Comparison of ENCODE assay signal across 25 cellular contexts in genomic region chr2:181576431-181576830, GRCh38.
DNase-seq lines count a peak whose midpoint lies in the region; ATAC-seq, FAIRE-seq and TF ChIP-seq lines count a peak whose summit lies in the region.
"Had no signal": no experiment of that assay in that cellular context is flagged by ENCODE, and none has a peak within 500 bp of the region (broad histone marks: within the 10 kb centered on the region; RNA-seq: fewer than 3 reads in every experiment).

No MANE protein-coding gene starts in this region.

- DNase-seq in HepG2 (ENCODE audit: low spot score): no peak
- DNase-seq in right lobe of liver: no peak
- DNase-seq in Karpas-422: no peak
- peak; percentile 14 for DNase-seq in mucosa of gallbladder (ENCODE audit: low spot score)
- DNase-seq in urothelium cell line (ENCODE audit: low spot score): no peak
- DNase-seq in H9: no peak
- DNase-seq in activated CD8-positive, alpha-beta memory T cell treated with anti-CD3 and anti-CD28 coated beads for 24 hours: no peak
- DNase-seq in GM12891 (ENCODE audit: insufficient read length, low spot score): no peak
- DNase-seq: AML-193; Calu3; CD4-positive, alpha-beta T cell; CD8-positive, alpha-beta T cell; DMS 273 treated with DMSO at 0.1 percent for 48 hours; DMS153; DMS53; DMS79; DND-41; EL had no signal

- H4K20me1 ChIP-seq in HepG2 (ENCODE audit: insufficient read depth, low read length): no peaks in the 10 kb centered on the region
- no peaks in the 10 kb centered on the region for H4K20me1 ChIP-seq in Karpas-422 (ENCODE audit: insufficient read depth, low read depth, low read length)
- H4K20me1 ChIP-seq in H9 (ENCODE audit: control insufficient read depth, insufficient read depth, insufficient read length): no peaks in the 10 kb centered on the region
- H4K20me1 ChIP-seq: BLaER1 treated with 17β-estradiol and CSF1 and Interleukin-3, amounts not matched to agents 10 nM and 100 nM had no signal

- H3K23ac ChIP-seq in H9 (ENCODE audit: insufficient read length, low read depth, low read length): no peak overlapping the region

- H3K9me3 ChIP-seq in HepG2 (ENCODE audit: low read length) (no peaks in the 10 kb centered on the region), right lobe of liver (no peaks in the 10 kb centered on the region), Karpas-422 (ENCODE audit: low read length) (no peaks in the 10 kb centered on the region), H9 (ENCODE audit: control insufficient read depth, low read depth, low read length) (no peaks in the 10 kb centered on the region)
- H3K9me3 ChIP-seq: A549; BLaER1 treated with 17β-estradiol and CSF1 and Interleukin-3, amounts not matched to agents 10 nM and 100 nM; Caco-2 had no signal

- TF ChIP-seq EP300 in HepG2 (IDR thresholded peaks at IDR 0.05; ENCODE audit: low read depth in 2 of 2, low read length in 2 of 2): no peak
- TF ChIP-seq EP300 in HepG2 (CRISPR knock-in tag; IDR thresholded peaks at IDR 0.05; ENCODE audit: borderline replicate concordance): no peak

- no peak for TF ChIP-seq CTCF in HepG2 (CRISPR knock-in tag; IDR thresholded peaks at IDR 0.05)
- TF ChIP-seq CTCF in right lobe of liver (IDR thresholded peaks at IDR 0.05): no peak
- TF ChIP-seq CTCF in H9 (conservative IDR thresholded peaks at IDR 0.05): no peak

- H3K27me3 ChIP-seq in HepG2 (ENCODE audit: control insufficient read depth in 1 of 2, insufficient read depth in 2 of 2, low read length in 2 of 2) (no peaks in the 10 kb centered on the region), right lobe of liver (no peaks in the 10 kb centered on the region), Karpas-422 (ENCODE audit: low read length) (no peaks in the 10 kb centered on the region), H9 (ENCODE audit: insufficient read depth, low read length) (no peaks in the 10 kb centered on the region)
- H3K27me3 ChIP-seq: BLaER1 treated with 17β-estradiol and CSF1 and Interleukin-3, amounts not matched to agents 10 nM and 100 nM had no signal

- no peak overlapping the region for H4K91ac ChIP-seq in H9 (ENCODE audit: insufficient read length, low read depth, low read length)

- H2BK5ac ChIP-seq in H9 (ENCODE audit: insufficient read length, low read length): no peak overlapping the region

- H4K8ac ChIP-seq in H9 (replicated peaks; ENCODE audit: insufficient read length, low read depth, low read length): no peak overlapping the region

- intact Hi-C loops in HepG2 (cut with micrococcal nuclease; ENCODE audit: unreplicated experiment) (no loop called here), right lobe of liver (cut with DNase I) (loop anchor here (5.0 to 10.0 kb wide), 2 partner anchors 136 to 138 kb away; no protein-coding TSS in a partner anchor)

- CTCF ChIA-PET in HepG2 (lab: Yijun Ruan, JAX; ENCODE audit: low intra/inter-chr PET ratio, low total read pairs): no interaction called here

- H3K9ac ChIP-seq in HepG2 (ENCODE audit: insufficient read depth, low read depth, low read length) (no peak overlapping the region), Karpas-422 (ENCODE audit: low read length) (no peak overlapping the region), H9 (ENCODE audit: extremely low read depth, insufficient read length, low read length) (no peak overlapping the region)
- H3K9ac ChIP-seq: BLaER1 treated with 17β-estradiol and CSF1 and Interleukin-3, amounts not matched to agents 10 nM and 100 nM had no signal

- FAIRE-seq in HepG2 (lab: Jason Lieb, UNC): peak; percentile 28
- peak; percentile 23 for FAIRE-seq in urothelium cell line (lab: Jason Lieb, UNC)
- no peak for FAIRE-seq in GM12891 (lab: Jason Lieb, UNC)
- FAIRE-seq: A549, GM12878 had no signal

- H3T11ph ChIP-seq in H9 (ENCODE audit: low read length): no peak overlapping the region

- H3K36me3 ChIP-seq in HepG2 (replicated peaks in 1 of 2; ENCODE audit: control insufficient read depth in 1 of 2, insufficient read depth in 2 of 2, low read length in 2 of 2) (no peaks in the 10 kb centered on the region), right lobe of liver (no peaks in the 10 kb centered on the region), Karpas-422 (ENCODE audit: insufficient read depth, low read length) (no peaks in the 10 kb centered on the region)
- H3K36me3 ChIP-seq: BLaER1 treated with 17β-estradiol and CSF1 and Interleukin-3, amounts not matched to agents 10 nM and 100 nM had no signal

- H3K27ac Mint-ChIP-seq in H9: no peak overlapping the region
- H3K27ac Mint-ChIP-seq: B cell; CD4-positive, alpha-beta T cell; CD8-positive, alpha-beta T cell had no signal

- H3K4me3 Mint-ChIP-seq in H9: no peak overlapping the region
- H3K4me3 Mint-ChIP-seq: B cell; CD4-positive, alpha-beta T cell; CD8-positive, alpha-beta T cell had no signal

- no peaks in the 10 kb centered on the region for H3K9me2 ChIP-seq in Karpas-422 (replicated peaks; ENCODE audit: insufficient read depth, low read length)

- no peaks in the 10 kb centered on the region for H3K79me2 ChIP-seq in HepG2 (ENCODE audit: insufficient read depth, low read length)
- H3K79me2 ChIP-seq in Karpas-422 (ENCODE audit: low read length): no peaks in the 10 kb centered on the region
- no peaks in the 10 kb centered on the region for H3K79me2 ChIP-seq in H9 (ENCODE audit: insufficient read depth, low read length)

- H2AFZ ChIP-seq in HepG2 (ENCODE audit: low read length) (no peak overlapping the region), Karpas-422 (ENCODE audit: low read length) (no peak overlapping the region), H9 (ENCODE audit: low read length) (no peak overlapping the region)

- no TSS peak for BruUV-seq in HepG2 (replicated peaks; lab: Mats Ljungman, UMichigan)

- peaks cover 4% of the 10 kb centered on the region in 2 experiments; a peak in 3 of 4 replicates for H3K4me1 Mint-ChIP-seq in H9
- H3K4me1 Mint-ChIP-seq: B cell had no signal

- no peak overlapping the region for H3K4me2 ChIP-seq in HepG2 (ENCODE audit: low read depth, low read length)
- H3K4me2 ChIP-seq in Karpas-422 (ENCODE audit: low read depth, low read length, poor library complexity, severe bottlenecking): no peak overlapping the region
- no peak overlapping the region for H3K4me2 ChIP-seq in H9 (ENCODE audit: insufficient read depth, insufficient read length, low read length)
- H3K4me2 ChIP-seq: A549 had no signal

- no peak overlapping the region for H3K14ac ChIP-seq in H9 (ENCODE audit: insufficient read depth, low read length)

- no peaks in the 10 kb centered on the region for H3K9me3 Mint-ChIP-seq in H9
- H3K9me3 Mint-ChIP-seq: CD4-positive, alpha-beta T cell; CD8-positive, alpha-beta T cell had no signal

- H3K27ac ChIP-seq in HepG2 (ENCODE audit: extremely low read length, insufficient read depth, low read length) (no peak overlapping the region), right lobe of liver (no peak overlapping the region), Karpas-422 (ENCODE audit: low read length) (0 out of 2 replicates have a peak overlapping the region, but pooled peaks have one; percentile 69), H9 (ENCODE audit: insufficient read length, low read depth, low read length) (no peak overlapping the region)
- H3K27ac ChIP-seq: 22Rv1; A549; BLaER1 treated with 17β-estradiol and CSF1 and Interleukin-3, amounts not matched to agents 10 nM and 100 nM; C4-2B had no signal

- H3K79me1 ChIP-seq in H9 (ENCODE audit: insufficient read depth, low read depth, low read length, poor library complexity, severe bottlenecking): no peaks in the 10 kb centered on the region

- H3K4me3 ChIP-seq in HepG2 (replicated peaks in 1 of 3; ENCODE audit: insufficient read depth in 1 of 3, low read depth in 2 of 3, low read length in 3 of 3) (no peak overlapping the region), right lobe of liver (no peak overlapping the region), Karpas-422 (ENCODE audit: low read length) (no peak overlapping the region)
- H3K4me3 ChIP-seq: A549; BLaER1 treated with 17β-estradiol and CSF1 and Interleukin-3, amounts not matched to agents 10 nM and 100 nM; GM12878 had no signal

- no peak overlapping the region for H3K4ac ChIP-seq in H9 (ENCODE audit: low read depth, low read length)

- H3K4me1 ChIP-seq in HepG2 (ENCODE audit: insufficient read depth, low read length) (no peaks in the 10 kb centered on the region), right lobe of liver (peaks cover 0 to 2% (median 0%) of the 10 kb centered on the region in 4 donors), Karpas-422 (ENCODE audit: low read length) (peaks cover 79% of the 10 kb centered on the region), H9 (ENCODE audit: insufficient read depth, low read length) (no peaks in the 10 kb centered on the region)
- H3K4me1 ChIP-seq: A549, Caco-2 had no signal

- POLR2A ChIA-PET in HepG2 (lab: Yijun Ruan, JAX): no interaction called here

- no peak overlapping the region for H2BK120ac ChIP-seq in H9 (ENCODE audit: low read depth, low read length, poor library complexity, severe bottlenecking)

- no peak for TF ChIP-seq POLR2A in HepG2 (IDR thresholded peaks at IDR 0.05; ENCODE audit: insufficient read depth in 1 of 2, low read depth in 2 of 2, low read length in 2 of 2)
- no peak for TF ChIP-seq POLR2A in right lobe of liver (IDR thresholded peaks at IDR 0.05)
- no peak for TF ChIP-seq POLR2A in GM12891 (IDR thresholded peaks at IDR 0.05; ENCODE audit: low read depth, low read length)

- H3K36me3 Mint-ChIP-seq in H9 (ENCODE audit: insufficient read depth in 1 of 3, low read depth in 3 of 3): no peaks in the 10 kb centered on the region
- H3K36me3 Mint-ChIP-seq: CD8-positive, alpha-beta T cell had no signal

- in situ Hi-C loops in HepG2 (cut with HindIII; ENCODE audit: extremely low pct_ligation_motif_present, low pct_unique_long_range_greater_than_20kb): no loop called here

- WGBS in HepG2 (ENCODE audit: low lambda C conversion rate): 14% methylated on average over 5 of the region's 5 CpGs
- WGBS in right lobe of liver (ENCODE audit: insufficient coverage, low coverage, low lambda C conversion rate, missing lambda C conversion rate): 41% methylated on average over 5 of the region's 5 CpGs
- no CpG with 5 or more reads among the region's 5 CpGs for WGBS in H9 (ENCODE audit: extremely low coverage, insufficient read length, low lambda C conversion rate)

- H3K18ac ChIP-seq in H9 (ENCODE audit: insufficient read length, low read depth, low read length): no peak overlapping the region

- no peak overlapping the region for H2BK12ac ChIP-seq in H9 (ENCODE audit: insufficient read length, low read depth, low read length)

- no peak for TF ChIP-seq RAD21 in HepG2 (CRISPR knock-in tag; IDR thresholded peaks at IDR 0.05)

- no peak overlapping the region for H2BK20ac ChIP-seq in H9 (ENCODE audit: low read depth, low read length, poor library complexity, severe bottlenecking)

- H3K23me2 ChIP-seq in H9 (ENCODE audit: insufficient read length, low read depth, low read length, poor library complexity, severe bottlenecking): peaks cover 2% of the 10 kb centered on the region

- peaks cover 11% of the 10 kb centered on the region for H3K27me3 Mint-ChIP-seq in H9 (ENCODE audit: low read depth)

- no peak overlapping the region for H4K5ac ChIP-seq in H9 (ENCODE audit: insufficient read length, low read depth, low read length)

- ATAC-seq in HepG2 (no peak), right lobe of liver (no peak)
- ATAC-seq: A549; CD8-positive, alpha-beta T cell; GM12878 had no signal

- H2AK5ac ChIP-seq in H9 (ENCODE audit: insufficient read length, low read length): no peak overlapping the region

- H3K56ac ChIP-seq in H9 (ENCODE audit: insufficient read length, low read depth, low read length): no peak overlapping the region

- no peak overlapping the region for H2BK15ac ChIP-seq in H9 (ENCODE audit: low read depth, low read length)
